In the genomic region with DNA sequence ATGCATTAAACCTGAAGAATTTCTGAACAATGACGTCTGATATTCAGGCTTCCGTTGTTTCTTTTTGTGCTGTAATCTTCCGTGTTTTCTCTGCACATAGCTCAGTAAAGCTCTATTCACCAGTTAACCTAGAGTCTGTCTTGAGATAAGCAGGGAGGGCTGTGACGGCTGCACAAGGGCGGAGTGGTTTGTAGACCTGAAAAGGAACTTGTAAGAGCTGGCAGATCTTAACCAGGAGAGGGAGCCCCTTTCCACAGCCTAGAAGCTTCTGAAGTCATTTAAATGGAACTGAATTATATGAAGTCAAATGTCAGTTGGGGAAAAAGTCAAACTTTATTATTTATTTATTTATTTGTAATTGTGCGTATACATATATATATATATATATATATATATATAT, we compare ENCODE assay signal across 13 cellular contexts. TPM values are rescaled to one million over a fixed set of nuclear protein-coding genes. Genes with fewer than 3 reads are reported as not detected.
DNase-seq lines count a peak whose midpoint lies in the region; ATAC-seq and TF ChIP-seq lines count a peak whose summit lies in the region.
"Had no signal": no experiment of that assay in that cellular context is flagged by ENCODE, and none has a peak within 500 bp of the region (broad histone marks: within the 10 kb centered on the region; RNA-seq: fewer than 3 reads in every experiment).

No MANE protein-coding gene starts in this region.

- no peak overlapping the region for H3K14ac ChIP-seq in mesenchymal stem cell (ENCODE audit: low read length in 2 of 2)

- H3K36me3 ChIP-seq in HUES64 (ENCODE audit: insufficient read depth, low read length) (peaks cover 2% of the 10 kb centered on the region; the same call in 1 of the 2 replicates), lung (ENCODE audit: control insufficient read depth in 2 of 2, insufficient read depth in 2 of 2, low read length in 2 of 2) (no peaks in the 10 kb centered on the region), mesenchymal stem cell (ENCODE audit: control insufficient read depth in 1 of 2, insufficient read depth in 2 of 2, low read depth in 1 of 2, low read length in 2 of 2) (no peaks in the 10 kb centered on the region), HAP-1 (replicated peaks) (no peaks in the 10 kb centered on the region)
- H3K36me3 ChIP-seq: tibial artery had no signal

- no peak overlapping the region for H3K4ac ChIP-seq in mesenchymal stem cell (ENCODE audit: low read depth in 1 of 2, low read length in 2 of 2)

- H2BK15ac ChIP-seq in mesenchymal stem cell (ENCODE audit: low read depth, poor library complexity, severe bottlenecking) = no peak overlapping the region

- H2BK12ac ChIP-seq in mesenchymal stem cell (ENCODE audit: low read length in 2 of 2) = no peak overlapping the region

- no peak overlapping the region for H2BK120ac ChIP-seq in mesenchymal stem cell (ENCODE audit: low read depth, low read length)

- no peak overlapping the region for H3K4me2 ChIP-seq in mesenchymal stem cell (ENCODE audit: low read length, poor library complexity, severe bottlenecking)

- H3K23ac ChIP-seq in mesenchymal stem cell (ENCODE audit: low read length in 2 of 2) = no peak overlapping the region

- H3K9me3 ChIP-seq in HUES64 (ENCODE audit: insufficient read depth, low read depth, low read length) (peaks cover 23% of the 10 kb centered on the region), lung (ENCODE audit: control insufficient read depth in 2 of 2, insufficient read depth in 1 of 2, low read length in 1 of 2) (peaks cover 0 to 10% of the 10 kb centered on the region in 2 donors), mesenchymal stem cell (ENCODE audit: control insufficient read depth, low read length) (peaks cover 35% of the 10 kb centered on the region), HAP-1 (0 out of 2 replicates have a peak, but pooled peaks cover 4% of the 10 kb centered on the region)
- H3K9me3 ChIP-seq: tibial artery had no signal

- H2AFZ ChIP-seq in mesenchymal stem cell (ENCODE audit: low read depth, low read length) = no peak overlapping the region

- 32% methylated on average over 5 of the region's 6 CpGs for WGBS in HUES64
- 11 to 16% methylated on average over 6 of the region's 6 CpGs for WGBS in lung, 2 donors
- WGBS in mesenchymal stem cell = 58% methylated on average over 4 of the region's 6 CpGs

- no peaks in the 10 kb centered on the region for H3K79me1 ChIP-seq in mesenchymal stem cell (replicated peaks; ENCODE audit: low read length, poor library complexity, severe bottlenecking)

- H3K18ac ChIP-seq in mesenchymal stem cell (ENCODE audit: low read depth in 1 of 2, low read length in 2 of 2) = no peak overlapping the region

- DNase-seq in Ammon's horn (ENCODE audit: low spot score) (peak; percentile 59), lung (ENCODE audit: low spot score) (no peak), GM13976 (ENCODE audit: low spot score) (no peak), mesenchymal stem cell (no peak), HAP-1 (ENCODE audit: low spot score in 2 of 2) (no peak)
- no peak for DNase-seq in stimulated activated CD4-positive, alpha-beta T cell treated with anti-CD3 and anti-CD28 coated beads, Interleukin-12 subunit alpha, Interleukin-12 subunit beta, amount 100 ng/mL, for 4 hours
- DNase-seq: NCI-H2171 treated with DMSO at 0.1 percent for 48 hours, retina, tibial artery had no signal

- no peak overlapping the region for H3K4me3 ChIP-seq in HUES64 (ENCODE audit: low read length)
- H3K4me3 ChIP-seq in lung = no peak overlapping the region
- H3K4me3 ChIP-seq in mesenchymal stem cell (ENCODE audit: insufficient read depth in 1 of 2, low read depth in 1 of 2, low read length in 2 of 2) = no peak overlapping the region
- no peak overlapping the region for H3K4me3 ChIP-seq in HAP-1
- H3K4me3 ChIP-seq: tibial artery had no signal

- H3K4me1 ChIP-seq in HUES64 (ENCODE audit: insufficient read depth, low read length) (peaks cover 27% of the 10 kb centered on the region), lung (ENCODE audit: control insufficient read depth in 2 of 2, insufficient read depth in 2 of 2, low read length in 2 of 2) (peaks cover 0 to 2% of the 10 kb centered on the region in 2 donors), mesenchymal stem cell (ENCODE audit: control insufficient read depth, insufficient read depth, low read depth, low read length) (no peaks in the 10 kb centered on the region), HAP-1 (no peaks in the 10 kb centered on the region)
- H3K4me1 ChIP-seq: tibial artery had no signal

- H3K27ac ChIP-seq in HUES64 (ENCODE audit: low read depth, low read length) (peak overlapping the region; percentile 9; the same call in 1 of the 2 replicates), angular gyrus (ENCODE audit: low read depth, low read length) (peak overlapping the region; percentile 31), lung (ENCODE audit: low read depth in 1 of 2, low read length in 1 of 2) (peak overlapping the region in 1 of 2 donors; percentile 41), mesenchymal stem cell (ENCODE audit: low read length, poor library complexity, severe bottlenecking) (no peak overlapping the region)
- H3K27ac ChIP-seq: tibial artery had no signal

- TF ChIP-seq CTCF in lung (IDR thresholded peaks at IDR 0.05; ENCODE audit: control extremely low read depth, extremely low read depth) = peak; percentile 28
- no peak for TF ChIP-seq CTCF in GM13976 (IDR thresholded peaks at IDR 0.05; ENCODE audit: borderline replicate concordance, control extremely low read depth, extremely low read depth, insufficient read depth, missing control alignments)

- H4K91ac ChIP-seq in mesenchymal stem cell (ENCODE audit: low read length) = no peak overlapping the region

- no peak overlapping the region for H4K8ac ChIP-seq in mesenchymal stem cell (ENCODE audit: low read length)

- H2BK5ac ChIP-seq in mesenchymal stem cell (ENCODE audit: low read depth, low read length, poor library complexity, severe bottlenecking) = no peak overlapping the region

- H3K27me3 ChIP-seq in HUES64 (ENCODE audit: insufficient read depth, low read length) = no peaks in the 10 kb centered on the region
- no peaks in the 10 kb centered on the region for H3K27me3 ChIP-seq in lung (ENCODE audit: control insufficient read depth, insufficient read depth)
- H3K27me3 ChIP-seq in mesenchymal stem cell (ENCODE audit: control insufficient read depth in 1 of 2, insufficient read depth in 1 of 2, low read length in 2 of 2) = no peaks in the 10 kb centered on the region
- no peaks in the 10 kb centered on the region for H3K27me3 ChIP-seq in HAP-1 (ENCODE audit: low read depth)
- H3K27me3 ChIP-seq: tibial artery had no signal

- H3K9ac ChIP-seq in HUES64 (ENCODE audit: low read depth, low read length) (no peak overlapping the region), mesenchymal stem cell (ENCODE audit: low read length) (no peak overlapping the region)

- no peak for ATAC-seq in lung (ENCODE audit: insufficient read depth, low FRiP score)
- ATAC-seq: HCT116 had no signal

- in situ Hi-C loops in GM13976 (cut with MboI; ENCODE audit: low sequenced_read_pairs, unreplicated experiment) = no loop called here
- in situ Hi-C loops in HAP-1 (cut with MboI; ENCODE audit: low sequenced_read_pairs) = no loop called here

- H2AK5ac ChIP-seq in mesenchymal stem cell (ENCODE audit: low read length, severe bottlenecking) = no peak overlapping the region

RNA-seq across cellular contexts. Expression of a gene that starts 27.5 kb away (rescaled TPM):
- not detected for polyA plus RNA-seq in HUES64 (2013, experiment 1 of 2)
- polyA plus RNA-seq in HUES64 (2013, experiment 2 of 2) = not detected
- not detected for total RNA-seq in lung
- under 1 TPM in 1 of 2 donors, not detected in 1; 0.17 TPM for polyA plus RNA-seq in lung
- not detected for polyA plus RNA-seq in mesenchymal stem cell (2013, experiment 1 of 2)
- polyA plus RNA-seq in mesenchymal stem cell (2013, experiment 2 of 2) = not detected
- total RNA-seq: endothelial cell of umbilical vein had no signal
- polyA plus RNA-seq: endothelial cell of umbilical vein had no signal
